ENCODE assay signal across 8 cellular contexts in the genomic region with DNA sequence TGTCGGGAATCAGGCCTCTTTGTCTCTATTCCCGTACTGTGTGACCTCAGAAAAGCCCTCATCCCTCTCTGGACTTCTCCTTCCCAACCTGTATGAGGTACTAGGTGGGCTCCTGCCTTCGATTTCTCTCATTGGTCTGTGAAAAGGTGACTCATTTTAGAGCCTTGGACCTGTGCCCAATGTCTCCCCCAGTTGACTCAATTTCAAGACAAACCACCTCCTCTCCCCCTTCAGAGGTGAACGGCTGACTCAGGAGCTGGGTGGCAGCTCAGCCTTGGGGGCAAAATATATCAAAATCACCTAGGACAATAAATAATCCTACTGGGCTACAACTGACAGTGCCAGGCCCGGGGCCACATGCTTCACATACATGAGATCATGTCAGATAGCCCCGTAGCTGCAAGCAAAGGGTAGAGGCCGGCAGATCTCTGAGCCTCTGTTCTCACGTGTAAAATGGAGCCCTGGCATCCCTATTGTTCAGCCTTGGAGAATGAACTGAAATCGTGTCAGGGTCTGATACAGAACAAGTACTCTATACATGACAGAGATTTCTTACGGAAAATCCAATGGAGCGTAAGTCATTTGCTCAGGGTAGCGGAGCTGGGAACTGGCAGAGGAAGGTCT. TPM values are rescaled to one million over a fixed set of nuclear protein-coding genes. Genes with fewer than 3 reads are reported as not detected.
DNase-seq lines count a peak whose midpoint lies in the region; ATAC-seq, FAIRE-seq and TF ChIP-seq lines count a peak whose summit lies in the region.

No MANE protein-coding gene starts in this region.

- ATAC-seq in HG03039 (IDR thresholded peaks at IDR 0.05; ENCODE audit: unreplicated experiment): no peak

- TF ChIP-seq CTCF in HEK293 (tag by site-specific recombination; IDR thresholded peaks at IDR 0.05): no peak

- FAIRE-seq in GM12892 (lab: Jason Lieb, UNC): no peak

- CTCF ChIA-PET in HEK293 (lab: Yijun Ruan, JAX): interaction anchor here (0.6 to 1.4 kb wide), 11 partner anchors 24 to 259 kb away, joined by 3 to 8 read pairs (median 4); a partner anchor contains a TSS

- POLR2A ChIA-PET in HEK293 (lab: Yijun Ruan, JAX): interaction anchor here (0.5 to 2.4 kb wide), 31 partner anchors 8 to 1280 kb away, joined by 3 to 49 read pairs (median 5); a partner anchor contains a TSS

- H3K4me3 ChIP-seq in HEK293 (ENCODE audit: low read depth, low read length) (peak overlapping the region; percentile 60), SJCRH30 (peak overlapping the region; percentile 73), iPS-20b (ENCODE audit: low read length) (peak overlapping the region; percentile 93)

- TF ChIP-seq POLR2A in GM12892 (IDR thresholded peaks at IDR 0.05; ENCODE audit: low read depth, low read length): no peak; the same call in 1 of the 2 replicates

- peak overlapping the region; percentile 88 for H3K9ac ChIP-seq in iPS-20b (ENCODE audit: low read depth, low read length)

- H3K27ac ChIP-seq in HEK293 (ENCODE audit: extremely low read depth, low read depth, low read length) (peak overlapping the region; percentile 86), SJCRH30 (peak overlapping the region; percentile 93), iPS-20b (ENCODE audit: low read length) (peak overlapping the region; percentile 26)

- H3K27me3 ChIP-seq in SJCRH30: no peaks in the 10 kb centered on the region
- no peaks in the 10 kb centered on the region for H3K27me3 ChIP-seq in iPS-20b (ENCODE audit: insufficient read depth, low read length)

- H3K36me3 ChIP-seq in HEK293 (ENCODE audit: control insufficient read depth in 2 of 2, insufficient read depth in 1 of 2, low read length in 2 of 2): peaks cover 27 to 46% of the 10 kb centered on the region in 2 experiments
- no peaks in the 10 kb centered on the region for H3K36me3 ChIP-seq in SJCRH30
- H3K36me3 ChIP-seq in iPS-20b (ENCODE audit: insufficient read depth, low read depth, low read length): peaks cover 18% of the 10 kb centered on the region

- H3K9me3 ChIP-seq in HEK293 (ENCODE audit: control insufficient read depth, insufficient read depth, low read depth, low read length) (no peaks in the 10 kb centered on the region), SJCRH30 (replicated peaks) (no peaks in the 10 kb centered on the region), iPS-20b (ENCODE audit: insufficient read depth, low read depth, low read length) (no peaks in the 10 kb centered on the region)

- DNase-seq in SJCRH30 (no peak), amniotic epithelial cell (ENCODE audit: low read depth) (peak; percentile 98), GM12892 (ENCODE audit: insufficient read length) (no peak), SHP77 treated with DMSO at 0.1 percent for 48 hours (lab: John Stamatoyannopoulos, UW) (no peak)
- DNase-seq in stimulated activated CD4-positive, alpha-beta T cell treated with anti-CD3 and anti-CD28 coated beads, Interleukin-1b, Interleukin-23, amount 100 ng/mL, for 4 hours (ENCODE audit: low read depth in 2 of 2): peak; percentile 50 to 74

- peaks cover 47% of the 10 kb centered on the region for H3K4me1 ChIP-seq in HEK293 (ENCODE audit: control insufficient read depth, insufficient read depth, low read length)
- H3K4me1 ChIP-seq in SJCRH30: peaks cover 9% of the 10 kb centered on the region
- H3K4me1 ChIP-seq in iPS-20b (ENCODE audit: insufficient read depth, low read length): peaks cover 19% of the 10 kb centered on the region; the same call in 1 of the 2 replicates

TF ChIP-seq in HEK293, 187 proteins besides CTCF, POLR2A, EP300 and RAD21 (continues in another document):
- TF ChIP-seq ZNF132 (tag by site-specific recombination; IDR thresholded peaks at IDR 0.05; ENCODE audit: borderline replicate concordance): no peak
- no peak for TF ChIP-seq ZNF658 (tag by site-specific recombination; IDR thresholded peaks at IDR 0.05)
- TF ChIP-seq, protein P1, sequence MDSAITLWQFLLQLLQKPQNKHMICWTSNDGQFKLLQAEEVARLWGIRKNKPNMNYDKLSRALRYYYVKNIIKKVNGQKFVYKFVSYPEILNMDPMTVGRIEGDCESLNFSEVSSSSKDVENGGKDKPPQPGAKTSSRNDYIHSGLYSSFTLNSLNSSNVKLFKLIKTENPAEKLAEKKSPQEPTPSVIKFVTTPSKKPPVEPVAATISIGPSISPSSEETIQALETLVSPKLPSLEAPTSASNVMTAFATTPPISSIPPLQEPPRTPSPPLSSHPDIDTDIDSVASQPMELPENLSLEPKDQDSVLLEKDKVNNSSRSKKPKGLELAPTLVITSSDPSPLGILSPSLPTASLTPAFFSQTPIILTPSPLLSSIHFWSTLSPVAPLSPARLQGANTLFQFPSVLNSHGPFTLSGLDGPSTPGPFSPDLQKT (IDR thresholded peaks at IDR 0.05; ENCODE audit: borderline replicate concordance, low read depth, low read length): no peak
- TF ChIP-seq ZNF571 (tag by site-specific recombination; IDR thresholded peaks at IDR 0.05): no peak
- TF ChIP-seq ZNF791 (tag by site-specific recombination; IDR thresholded peaks at IDR 0.05): 0 out of 2 replicates have a peak, but pooled peaks have one; percentile 23
- TF ChIP-seq, protein P2, sequence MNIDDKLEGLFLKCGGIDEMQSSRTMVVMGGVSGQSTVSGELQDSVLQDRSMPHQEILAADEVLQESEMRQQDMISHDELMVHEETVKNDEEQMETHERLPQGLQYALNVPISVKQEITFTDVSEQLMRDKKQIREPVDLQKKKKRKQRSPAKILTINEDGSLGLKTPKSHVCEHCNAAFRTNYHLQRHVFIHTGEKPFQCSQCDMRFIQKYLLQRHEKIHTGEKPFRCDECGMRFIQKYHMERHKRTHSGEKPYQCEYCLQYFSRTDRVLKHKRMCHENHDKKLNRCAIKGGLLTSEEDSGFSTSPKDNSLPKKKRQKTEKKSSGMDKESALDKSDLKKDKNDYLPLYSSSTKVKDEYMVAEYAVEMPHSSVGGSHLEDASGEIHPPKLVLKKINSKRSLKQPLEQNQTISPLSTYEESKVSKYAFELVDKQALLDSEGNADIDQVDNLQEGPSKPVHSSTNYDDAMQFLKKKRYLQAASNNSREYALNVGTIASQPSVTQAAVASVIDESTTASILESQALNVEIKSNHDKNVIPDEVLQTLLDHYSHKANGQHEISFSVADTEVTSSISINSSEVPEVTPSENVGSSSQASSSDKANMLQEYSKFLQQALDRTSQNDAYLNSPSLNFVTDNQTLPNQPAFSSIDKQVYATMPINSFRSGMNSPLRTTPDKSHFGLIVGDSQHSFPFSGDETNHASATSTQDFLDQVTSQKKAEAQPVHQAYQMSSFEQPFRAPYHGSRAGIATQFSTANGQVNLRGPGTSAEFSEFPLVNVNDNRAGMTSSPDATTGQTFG (tag by site-specific recombination; IDR thresholded peaks at IDR 0.05; ENCODE audit: borderline replicate concordance): 0 out of 2 replicates have a peak, but pooled peaks have one; percentile 65
- TF ChIP-seq, protein P3, sequence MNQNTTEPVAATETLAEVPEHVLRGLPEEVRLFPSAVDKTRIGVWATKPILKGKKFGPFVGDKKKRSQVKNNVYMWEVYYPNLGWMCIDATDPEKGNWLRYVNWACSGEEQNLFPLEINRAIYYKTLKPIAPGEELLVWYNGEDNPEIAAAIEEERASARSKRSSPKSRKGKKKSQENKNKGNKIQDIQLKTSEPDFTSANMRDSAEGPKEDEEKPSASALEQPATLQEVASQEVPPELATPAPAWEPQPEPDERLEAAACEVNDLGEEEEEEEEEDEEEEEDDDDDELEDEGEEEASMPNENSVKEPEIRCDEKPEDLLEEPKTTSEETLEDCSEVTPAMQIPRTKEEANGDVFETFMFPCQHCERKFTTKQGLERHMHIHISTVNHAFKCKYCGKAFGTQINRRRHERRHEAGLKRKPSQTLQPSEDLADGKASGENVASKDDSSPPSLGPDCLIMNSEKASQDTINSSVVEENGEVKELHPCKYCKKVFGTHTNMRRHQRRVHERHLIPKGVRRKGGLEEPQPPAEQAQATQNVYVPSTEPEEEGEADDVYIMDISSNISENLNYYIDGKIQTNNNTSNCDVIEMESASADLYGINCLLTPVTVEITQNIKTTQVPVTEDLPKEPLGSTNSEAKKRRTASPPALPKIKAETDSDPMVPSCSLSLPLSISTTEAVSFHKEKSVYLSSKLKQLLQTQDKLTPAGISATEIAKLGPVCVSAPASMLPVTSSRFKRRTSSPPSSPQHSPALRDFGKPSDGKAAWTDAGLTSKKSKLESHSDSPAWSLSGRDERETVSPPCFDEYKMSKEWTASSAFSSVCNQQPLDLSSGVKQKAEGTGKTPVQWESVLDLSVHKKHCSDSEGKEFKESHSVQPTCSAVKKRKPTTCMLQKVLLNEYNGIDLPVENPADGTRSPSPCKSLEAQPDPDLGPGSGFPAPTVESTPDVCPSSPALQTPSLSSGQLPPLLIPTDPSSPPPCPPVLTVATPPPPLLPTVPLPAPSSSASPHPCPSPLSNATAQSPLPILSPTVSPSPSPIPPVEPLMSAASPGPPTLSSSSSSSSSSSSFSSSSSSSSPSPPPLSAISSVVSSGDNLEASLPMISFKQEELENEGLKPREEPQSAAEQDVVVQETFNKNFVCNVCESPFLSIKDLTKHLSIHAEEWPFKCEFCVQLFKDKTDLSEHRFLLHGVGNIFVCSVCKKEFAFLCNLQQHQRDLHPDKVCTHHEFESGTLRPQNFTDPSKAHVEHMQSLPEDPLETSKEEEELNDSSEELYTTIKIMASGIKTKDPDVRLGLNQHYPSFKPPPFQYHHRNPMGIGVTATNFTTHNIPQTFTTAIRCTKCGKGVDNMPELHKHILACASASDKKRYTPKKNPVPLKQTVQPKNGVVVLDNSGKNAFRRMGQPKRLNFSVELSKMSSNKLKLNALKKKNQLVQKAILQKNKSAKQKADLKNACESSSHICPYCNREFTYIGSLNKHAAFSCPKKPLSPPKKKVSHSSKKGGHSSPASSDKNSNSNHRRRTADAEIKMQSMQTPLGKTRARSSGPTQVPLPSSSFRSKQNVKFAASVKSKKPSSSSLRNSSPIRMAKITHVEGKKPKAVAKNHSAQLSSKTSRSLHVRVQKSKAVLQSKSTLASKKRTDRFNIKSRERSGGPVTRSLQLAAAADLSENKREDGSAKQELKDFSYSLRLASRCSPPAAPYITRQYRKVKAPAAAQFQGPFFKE (tag by site-specific recombination; IDR thresholded peaks at IDR 0.05; ENCODE audit: borderline replicate concordance): no peak
- TF ChIP-seq ZNF341 (tag by site-specific recombination; IDR thresholded peaks at IDR 0.05; ENCODE audit: low read depth): no peak
- TF ChIP-seq HOXD13 (CRISPR knock-in tag; IDR thresholded peaks at IDR 0.05; ENCODE audit: borderline replicate concordance): no peak
- no peak for TF ChIP-seq ZSCAN30 (tag by site-specific recombination; IDR thresholded peaks at IDR 0.05)

RNA-seq across cellular contexts. Expression of a gene that starts 0.5 kb away (rescaled TPM):
- total RNA-seq in SJCRH30 (2014; rRNA removed; shearing (Covaris generic)): 22.0 and 23.9 TPM in 2 replicates
- polyA plus RNA-seq in GM12892 (2012; ENCODE audit: missing spikeins): 11.3 TPM

RNA-seq across cellular contexts. Expression of a gene that starts 0.8 kb away (rescaled TPM):
- total RNA-seq in SJCRH30 (2014; rRNA removed; shearing (Covaris generic)): 7.2 and 7.3 TPM in 2 replicates
- 3.3 TPM for polyA plus RNA-seq in GM12892 (2012; ENCODE audit: missing spikeins)

RNA-seq across cellular contexts. Expression of a gene that starts 25.7 kb away (rescaled TPM):
- total RNA-seq in SJCRH30 (2014; rRNA removed; shearing (Covaris generic)): 23.0 and 26.8 TPM in 2 replicates
- 1.7 TPM for polyA plus RNA-seq in GM12892 (2012; ENCODE audit: missing spikeins)

RNA-seq across cellular contexts. Expression of a gene that starts 34.1 kb away (rescaled TPM):
- total RNA-seq in SJCRH30 (2014; rRNA removed; shearing (Covaris generic)): 5.0 and 5.4 TPM in 2 replicates
- polyA plus RNA-seq in GM12892 (2012; ENCODE audit: missing spikeins): 9.3 TPM

RNA-seq across cellular contexts. Expression of a gene that starts 34.9 kb away (rescaled TPM):
- total RNA-seq in SJCRH30 (2014; rRNA removed; shearing (Covaris generic)): 181 and 208 TPM in 2 replicates
- polyA plus RNA-seq in GM12892 (2012; ENCODE audit: missing spikeins): 122 TPM

Comparison
In these comparisons a context has a peak if more than half of its experiments do, and no peak if none do; other contexts are left out.
1. H3K27ac ChIP-seq: peak in every context shown above with its lines; median percentile 93 in SJCRH30; 86 in HEK293; 26 in iPS-20b.
2. DNase-seq: peak in amniotic epithelial cell (single experiment) and stimulated activated CD4-positive, alpha-beta T cell treated with anti-CD3 and anti-CD28 coated beads, Interleukin-1b, Interleukin-23, amount 100 ng/mL, for 4 hours (2 of 2); none in SJCRH30 (0 of 2), GM12892 (single experiment) and SHP77 treated with DMSO at 0.1 percent for 48 hours (single experiment).
3. Peak in every context shown above with its lines, with median percentiles within 50 percentile points of each other: H3K4me3 ChIP-seq.